Comparison of ENCODE assay signal across 8 cellular contexts in the genomic region with DNA sequence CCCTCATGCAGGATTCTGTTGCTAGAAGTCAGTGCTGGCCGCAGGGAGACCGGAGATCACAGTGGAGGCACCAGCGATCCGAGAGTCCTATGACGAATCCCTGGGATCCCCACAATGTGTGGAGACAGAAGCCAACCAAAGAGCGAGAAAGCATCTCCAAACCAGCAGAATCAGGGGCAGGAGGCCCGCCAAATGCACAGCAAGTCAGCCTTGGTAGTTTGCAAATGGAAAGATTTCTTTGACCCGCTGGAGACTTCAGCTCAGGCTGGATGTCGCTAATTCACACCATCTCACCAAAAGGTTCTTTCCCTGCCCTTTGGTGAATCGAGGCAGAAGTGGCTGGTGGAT. TPM values are rescaled to one million over a fixed set of nuclear protein-coding genes. Genes with fewer than 3 reads are reported as not detected.
DNase-seq lines count a peak whose midpoint lies in the region; ATAC-seq and TF ChIP-seq lines count a peak whose summit lies in the region.

No MANE protein-coding gene starts in this region.

- intact Hi-C loops in Right ventricle myocardium superior (cut with DNase I): no loop called here
- intact Hi-C loops in left ventricle myocardium superior (cut with micrococcal nuclease): no loop called here
- intact Hi-C loops in mucosa of descending colon (cut with DNase I, micrococcal nuclease): no loop called here

- no peaks in the 10 kb centered on the region for H3K27me3 Mint-ChIP-seq in central memory CD8-positive, alpha-beta T cell

- ATAC-seq in Right ventricle myocardium superior (ENCODE audit: poor library complexity) (no peak), left ventricle myocardium superior (no peak), mucosa of descending colon (no peak), HG03097 (IDR thresholded peaks at IDR 0.05; ENCODE audit: low FRiP score, unreplicated experiment) (no peak)
- no peak for ATAC-seq in central memory CD8-positive, alpha-beta T cell (replicated peaks; ENCODE audit: extremely low read depth, poor library complexity, severe bottlenecking)

- H3K36me3 Mint-ChIP-seq in central memory CD8-positive, alpha-beta T cell (ENCODE audit: insufficient read depth): peaks cover 2% of the 10 kb centered on the region

- peak overlapping the region; percentile 54 for H3K27ac Mint-ChIP-seq in central memory CD8-positive, alpha-beta T cell (ENCODE audit: low read depth)

- H3K36me3 ChIP-seq in mucosa of descending colon (ENCODE audit: low read depth): no peaks in the 10 kb centered on the region

- H3K4me3 Mint-ChIP-seq in central memory CD8-positive, alpha-beta T cell: peak overlapping the region; percentile 91

- no peak for TF ChIP-seq CTCF in mucosa of descending colon (IDR thresholded peaks at IDR 0.05)

- peaks cover 6% of the 10 kb centered on the region for H3K4me1 ChIP-seq in mucosa of descending colon (ENCODE audit: low read depth)

- no peaks in the 10 kb centered on the region for H3K9me3 Mint-ChIP-seq in central memory CD8-positive, alpha-beta T cell

- H3K4me1 Mint-ChIP-seq in central memory CD8-positive, alpha-beta T cell: peaks cover 23% of the 10 kb centered on the region

- no peak overlapping the region for H3K4me3 ChIP-seq in mucosa of descending colon

- H3K9me3 ChIP-seq in mucosa of descending colon: no peaks in the 10 kb centered on the region

- DNase-seq in Right ventricle myocardium superior (peak; percentile 48), left ventricle myocardium superior (no peak), mucosa of descending colon (peak in 2 of 3 donors; percentile 6 to 25), NCI-H526 (lab: John Stamatoyannopoulos, UW) (no peak), COR-L47 (lab: John Stamatoyannopoulos, UW) (no peak)
- no peak for DNase-seq in central memory CD8-positive, alpha-beta T cell (ENCODE audit: low spot score in 2 of 2)
- DNase-seq in stimulated activated naive CD4-positive, alpha-beta T cell (lab: John Stamatoyannopoulos, UW): no peak

RNA-seq across cellular contexts. Expression of gene PKD2, which starts 0.5 kb away (rescaled TPM):
- total RNA-seq in Right ventricle myocardium superior (11.6 TPM), left ventricle myocardium superior (13.3 TPM), mucosa of descending colon (10 to 100 TPM in 1 of 3 donors, 1 to 10 TPM in 2; 7.0 to 53.3 (median 7.4) TPM)

RNA-seq across cellular contexts. Expression of gene SPP1, which starts 31.4 kb away (rescaled TPM):
- total RNA-seq in Right ventricle myocardium superior (5.6 TPM), left ventricle myocardium superior (2.7 TPM), mucosa of descending colon (10 to 100 TPM in 1 of 3 donors, 1 to 10 TPM in 2; 1.4 to 27.6 (median 3.0) TPM)

Comparison
In these comparisons a context has a peak if more than half of its experiments do, and no peak if none do; other contexts are left out.
1. DNase-seq: peak in Right ventricle myocardium superior (single experiment) and mucosa of descending colon (2 of 3); none in left ventricle myocardium superior (single experiment), central memory CD8-positive, alpha-beta T cell (0 of 2), NCI-H526 (0 of 2), stimulated activated naive CD4-positive, alpha-beta T cell (0 of 6) and COR-L47 (single experiment).